25 cellular contexts compared by ENCODE assay signal in genomic region chr10:106506509-106507265, GRCh38.
A peak's percentile ranks its signal among the peaks of the same experiment; 100 is the strongest.
DNase-seq lines count a peak whose midpoint lies in the region; ATAC-seq and TF ChIP-seq lines count a peak whose summit lies in the region.
"Had no signal": no experiment of that assay in that cellular context is flagged by ENCODE, and none has a peak within 500 bp of the region (broad histone marks: within the 10 kb centered on the region; RNA-seq: fewer than 3 reads in every experiment).

No MANE protein-coding gene starts in this region.

- no peaks in the 10 kb centered on the region for H3K79me2 ChIP-seq in ACC112 (ENCODE audit: control insufficient read depth, insufficient read depth, low read length, unreplicated experiment)

- H2AFZ ChIP-seq in ACC112 (ENCODE audit: low read length, unreplicated experiment), result peak overlapping the region; percentile 18

- H3K9me3 ChIP-seq in HAP-1, result no peaks in the 10 kb centered on the region
- H3K9me3 ChIP-seq: Peyer's patch, SJSA1 had no signal

- H3K36me3 ChIP-seq in ACC112 (ENCODE audit: insufficient read depth, low read length) (no peaks in the 10 kb centered on the region), HAP-1 (replicated peaks) (no peaks in the 10 kb centered on the region)
- H3K36me3 ChIP-seq: Peyer's patch, SJSA1 had no signal

- H3K4me1 ChIP-seq in ACC112 (ENCODE audit: control insufficient read depth, insufficient read depth, low read length, unreplicated experiment) (peaks cover 32% of the 10 kb centered on the region), foreskin keratinocyte (peaks cover 23% of the 10 kb centered on the region), HAP-1 (no peaks in the 10 kb centered on the region)
- H3K4me1 ChIP-seq: Peyer's patch, SJSA1 had no signal

- DNase-seq in HT1080 (ENCODE audit: low read depth) (peak; percentile 85), astrocyte of the spinal cord (ENCODE audit: low read depth, low spot score) (peak; percentile 5), foreskin keratinocyte (peak; percentile 79 to 92), mesenteric fat pad (ENCODE audit: low spot score) (no peak), HAP-1 (ENCODE audit: low spot score in 2 of 2) (no peak), posterior vena cava (ENCODE audit: low spot score) (no peak), cerebellum (ENCODE audit: low spot score) (no peak)
- DNase-seq: ACHN; activated T-cell treated with anti-CD3 and anti-CD28 coated beads, Interleukin-2, amount 50 U/mL, for 24 hours; amniotic stem cell; dermis blood vessel endothelial cell; mesendoderm; MM.1S; naive thymus-derived CD4-positive, alpha-beta T cell; NCI-H1417 treated with DMSO at 0.1 percent for 48 hours; NCI-H2107; NCI-H510A treated with DMSO at 0.1 percent for 48 hours; occipital lobe; Peyer's patch; small intestine; stimulated activated CD4-positive, alpha-beta T cell treated with anti-CD3 and anti-CD28 coated beads, Interleukin-2, amount 100 ng/mL, for 24 hours had no signal

- no peak overlapping the region; the same call in 1 of the 2 replicates for H3K4me3 ChIP-seq in ACC112 (ENCODE audit: low read depth, low read length)
- H3K4me3 ChIP-seq in astrocyte of the spinal cord (ENCODE audit: low read depth, low read length), result no peak overlapping the region
- H3K4me3 ChIP-seq in HAP-1, result no peak overlapping the region
- H3K4me3 ChIP-seq: GM12878, Peyer's patch, SJSA1 had no signal

- H3K27ac ChIP-seq in ACC112 (ENCODE audit: low read depth, low read length) (peak overlapping the region; percentile 60), foreskin keratinocyte (peak overlapping the region; percentile 80)
- H3K27ac ChIP-seq: Peyer's patch, SJSA1 had no signal

- peak; percentile 98 for ATAC-seq in foreskin keratinocyte
- ATAC-seq: GM12878; left lobe of liver; naive thymus-derived CD4-positive, alpha-beta T cell had no signal

- intact Hi-C loops in posterior vena cava (cut with DNase I), result no loop called here

- H3K27me3 ChIP-seq in ACC112 (ENCODE audit: insufficient read depth, low read length), result no peaks in the 10 kb centered on the region
- H3K27me3 ChIP-seq in foreskin keratinocyte, result no peaks in the 10 kb centered on the region
- no peaks in the 10 kb centered on the region for H3K27me3 ChIP-seq in HAP-1 (ENCODE audit: low read depth)
- H3K27me3 ChIP-seq: Peyer's patch, SJSA1 had no signal

- in situ Hi-C loops in astrocyte of the spinal cord (cut with HindIII; ENCODE audit: low sequenced_read_pairs) (no loop called here), HAP-1 (cut with MboI; ENCODE audit: low sequenced_read_pairs) (no loop called here)

- TF ChIP-seq CTCF in astrocyte of the spinal cord (IDR thresholded peaks at IDR 0.05; ENCODE audit: low read depth, low read length) (no peak), foreskin keratinocyte (conservative IDR thresholded peaks at IDR 0.05) (no peak)

Comparison
In these comparisons a context has a peak if more than half of its experiments do, and no peak if none do; other contexts are left out.
1. DNase-seq: peak in HT1080 (single experiment), astrocyte of the spinal cord (single experiment) and foreskin keratinocyte (2 of 2); none in mesenteric fat pad (single experiment), HAP-1 (0 of 2), posterior vena cava (single experiment) and cerebellum (single experiment).